8 cellular contexts compared by ENCODE assay signal in genomic region chr17:19376799-19377198, GRCh38. TPM values are rescaled to one million over a fixed set of nuclear protein-coding genes. Genes with fewer than 3 reads are reported as not detected.
A peak's percentile ranks its signal among the peaks of the same experiment; 100 is the strongest.
DNase-seq lines count a peak whose midpoint lies in the region; ATAC-seq, FAIRE-seq and TF ChIP-seq lines count a peak whose summit lies in the region.

No MANE protein-coding gene starts in this region.

- dilution Hi-C loops in endothelial cell of umbilical vein (cut with MboI; ENCODE audit: extremely low pct_ligation_motif_present, low sequenced_read_pairs), result no loop called here

- H3K36me3 ChIP-seq in NT2/D1 (ENCODE audit: insufficient read depth, insufficient read length, low read length) (peaks cover 30% of the 10 kb centered on the region), endothelial cell of umbilical vein (ENCODE audit: control insufficient read depth in 2 of 2, extremely low read depth in 1 of 2, insufficient read depth in 2 of 2, low read length in 2 of 2) (peaks cover 7 to 9% of the 10 kb centered on the region in 2 experiments), trophoblast cell (ENCODE audit: control insufficient read depth in 1 of 2, insufficient read depth in 2 of 2, low read length in 2 of 2) (peaks cover 20 to 26% of the 10 kb centered on the region in 2 experiments)

- H4K20me1 ChIP-seq in endothelial cell of umbilical vein (replicated peaks; ENCODE audit: control insufficient read depth, extremely low read depth, insufficient read depth, low read length), result no peaks in the 10 kb centered on the region

- no peak overlapping the region for H2BK5ac ChIP-seq in trophoblast cell (ENCODE audit: low read depth, low read length, poor library complexity)

- H4K8ac ChIP-seq in trophoblast cell (ENCODE audit: low read depth, low read length), result no peak overlapping the region

- peak; percentile 47 for FAIRE-seq in endothelial cell of umbilical vein (lab: Jason Lieb, UNC)

- no peak for TF ChIP-seq POLR2A in endothelial cell of umbilical vein (IDR thresholded peaks at IDR 0.05; ENCODE audit: low read depth, low read length)

- ATAC-seq in HG03571 (IDR thresholded peaks at IDR 0.05; ENCODE audit: unreplicated experiment), result no peak

- peak overlapping the region; percentile 59 for H3K27ac ChIP-seq in endothelial cell of umbilical vein (ENCODE audit: insufficient read depth, low read depth, low read length)
- H3K27ac ChIP-seq in trophoblast cell (ENCODE audit: low read depth, low read length), result no peak overlapping the region

- no peak overlapping the region for H3K18ac ChIP-seq in trophoblast cell (ENCODE audit: low read length)

- H3K9ac ChIP-seq in NT2/D1 (ENCODE audit: insufficient read length, low read depth) (peak overlapping the region; percentile 68), endothelial cell of umbilical vein (replicated peaks; ENCODE audit: extremely low read depth, insufficient read depth, low read length) (peak overlapping the region; percentile 80), trophoblast cell (ENCODE audit: low read length) (no peak overlapping the region)

- CTCF ChIA-PET in endothelial cell of umbilical vein (lab: Charles Lee), result interaction anchor here (1.5 to 2.8 kb wide), 3 partner anchors 8 to 386 kb away, joined by 7 to 62 read pairs (median 15); partner anchors contain the start of gene B9D1

- H4K12ac ChIP-seq in trophoblast cell (ENCODE audit: low read depth, low read length), result no peak overlapping the region

- H3K4me2 ChIP-seq in endothelial cell of umbilical vein (ENCODE audit: insufficient read depth, low read length) (peak overlapping the region; percentile 97), trophoblast cell (ENCODE audit: low read length) (peak overlapping the region; percentile 73)

- no CpG with 5 or more reads among the region's 2 CpGs for WGBS in trophoblast cell (ENCODE audit: extremely low coverage, insufficient coverage, insufficient read length)

- H2BK12ac ChIP-seq in trophoblast cell (ENCODE audit: low read length), result no peak overlapping the region

- H2AK5ac ChIP-seq in trophoblast cell (ENCODE audit: low read length), result no peak overlapping the region

- DNase-seq in NCI-H2171 treated with DMSO at 0.1 percent for 48 hours (lab: John Stamatoyannopoulos, UW), result peak; percentile 39
- no peak for DNase-seq in NCI-H2171 (lab: John Stamatoyannopoulos, UW)
- no peak for DNase-seq in NT2/D1 (ENCODE audit: low read depth, low spot score)
- no peak for DNase-seq in endothelial cell of umbilical vein (ENCODE audit: low read depth, low spot score)
- DNase-seq in trophoblast cell, result peak; percentile 15 to 59
- no peak for DNase-seq in superior temporal gyrus (ENCODE audit: extremely low spot score)
- DNase-seq in retina, result no peak

- peaks cover 15% of the 10 kb centered on the region for H3K79me2 ChIP-seq in endothelial cell of umbilical vein (ENCODE audit: control insufficient read depth, insufficient read depth, low read length)
- H3K79me2 ChIP-seq in trophoblast cell (ENCODE audit: control insufficient read depth, insufficient read depth, low read length, poor library complexity), result peaks cover 9% of the 10 kb centered on the region

- H2AFZ ChIP-seq in endothelial cell of umbilical vein (ENCODE audit: low read depth, low read length) (no peak overlapping the region), trophoblast cell (ENCODE audit: insufficient read depth, low read length, poor library complexity) (no peak overlapping the region)

- H3K9me3 ChIP-seq in NT2/D1 (ENCODE audit: insufficient read depth, low read length), result no peaks in the 10 kb centered on the region
- H3K9me3 ChIP-seq in endothelial cell of umbilical vein (replicated peaks; ENCODE audit: control insufficient read depth, insufficient read depth, low read length), result no peaks in the 10 kb centered on the region
- no peaks in the 10 kb centered on the region for H3K9me3 ChIP-seq in trophoblast cell (ENCODE audit: insufficient read depth, low read depth, low read length)

- peaks cover 6% of the 10 kb centered on the region for H3K79me1 ChIP-seq in trophoblast cell (ENCODE audit: low read length)

- H2BK120ac ChIP-seq in trophoblast cell (ENCODE audit: insufficient read depth, low read length, poor library complexity), result no peak overlapping the region

- H3K27me3 ChIP-seq in NT2/D1 (ENCODE audit: insufficient read depth, insufficient read length) (no peaks in the 10 kb centered on the region), endothelial cell of umbilical vein (ENCODE audit: control insufficient read depth in 2 of 2, insufficient read depth in 2 of 2, low read length in 2 of 2) (no peaks in the 10 kb centered on the region), trophoblast cell (ENCODE audit: insufficient read depth, low read length) (no peaks in the 10 kb centered on the region)

- BruUV-seq in endothelial cell of umbilical vein (replicated peaks; lab: Mats Ljungman, UMichigan), result no TSS peak

- no peak overlapping the region for H3K4ac ChIP-seq in trophoblast cell (ENCODE audit: low read depth, low read length)

- intact Hi-C loops in endothelial cell of umbilical vein (cut with micrococcal nuclease), result loop anchor here (5.0 kb wide), 2 partner anchors 71 to 131 kb away; no protein-coding TSS in a partner anchor

- peak overlapping the region; percentile 76 for H3K4me3 ChIP-seq in NT2/D1 (ENCODE audit: insufficient read length, low read depth)
- peak overlapping the region; percentile 72 to 94 (median 73) for H3K4me3 ChIP-seq in endothelial cell of umbilical vein (replicated peaks in 1 of 3; ENCODE audit: insufficient read depth in 1 of 3, low read depth in 1 of 3, low read length in 3 of 3)
- no peak overlapping the region for H3K4me3 ChIP-seq in trophoblast cell (ENCODE audit: low read depth, low read length)

- TF ChIP-seq CTCF in endothelial cell of umbilical vein (IDR thresholded peaks at IDR 0.05; ENCODE audit: extremely low read depth in 1 of 2, insufficient read depth in 1 of 2, low read depth in 1 of 2, low read length in 2 of 2), result no peak

- H3K4me1 ChIP-seq in NT2/D1 (ENCODE audit: insufficient read depth, insufficient read length) (peaks cover 3% of the 10 kb centered on the region), endothelial cell of umbilical vein (ENCODE audit: control insufficient read depth, extremely low read depth, insufficient read depth, low read length) (peaks cover 7% of the 10 kb centered on the region), trophoblast cell (ENCODE audit: control insufficient read depth in 1 of 2, insufficient read depth in 2 of 2, low read length in 2 of 2) (peaks cover 6 to 7% of the 10 kb centered on the region in 2 experiments)

- H4K91ac ChIP-seq in trophoblast cell (ENCODE audit: low read depth, low read length), result no peak overlapping the region

- H3K14ac ChIP-seq in trophoblast cell (ENCODE audit: low read length), result no peak overlapping the region

- no peak overlapping the region for H3K23ac ChIP-seq in trophoblast cell (ENCODE audit: low read length)

- H3K9me1 ChIP-seq in endothelial cell of umbilical vein (replicated peaks; ENCODE audit: control insufficient read depth, extremely low read depth, insufficient read depth, low read length), result no peaks in the 10 kb centered on the region

- POLR2A ChIA-PET in endothelial cell of umbilical vein (lab: Charles Lee), result interaction anchor here (1.8 kb wide), 1 partner anchor 14 kb away, joined by 15 read pairs; the partner anchor contains the start of gene B9D1

RNA-seq across cellular contexts. Expression of gene MAPK7, which starts 1.5 kb away (rescaled TPM):
- 26.0 and 30.7 TPM in 2 replicates for total RNA-seq in endothelial cell of umbilical vein
- 16.8 and 17.2 TPM in 2 replicates for polyA plus RNA-seq in endothelial cell of umbilical vein
- 12.4 and 14.9 TPM in 2 replicates for polyA plus RNA-seq in endothelial cell of umbilical vein (2011; cell fraction: cytosol; rRNA removed)
- 25.6 and 30.1 TPM in 2 replicates for polyA plus RNA-seq in endothelial cell of umbilical vein (2011; cell fraction: nucleus; rRNA removed)
- 17.8 and 21.8 TPM in 2 replicates for polyA plus RNA-seq in endothelial cell of umbilical vein (2012)
- 36.6 and 36.7 TPM in 2 replicates for polyA minus RNA-seq in endothelial cell of umbilical vein
- 9.1 TPM for polyA minus RNA-seq in endothelial cell of umbilical vein (2011; cell fraction: cytosol; rRNA and poly(A)+ RNA removed)
- polyA minus RNA-seq in endothelial cell of umbilical vein (2011; cell fraction: nucleus; rRNA and poly(A)+ RNA removed), result 24.8 and 29.8 TPM in 2 replicates
- polyA plus RNA-seq in trophoblast cell (2013), result 21.4 and 22.8 TPM in 2 replicates

RNA-seq across cellular contexts. Expression of gene MFAP4, which starts 10.2 kb away (rescaled TPM):
- not detected in 2 replicates for total RNA-seq in endothelial cell of umbilical vein
- not detected in 2 replicates for polyA plus RNA-seq in endothelial cell of umbilical vein
- polyA plus RNA-seq in endothelial cell of umbilical vein (2011; cell fraction: cytosol; rRNA removed), result not detected in 2 replicates
- polyA plus RNA-seq in endothelial cell of umbilical vein (2011; cell fraction: nucleus; rRNA removed), result not detected in 2 replicates
- 0.29 TPM in 1 of 2 replicates, not detected in the other for polyA plus RNA-seq in endothelial cell of umbilical vein (2012)
- polyA minus RNA-seq in endothelial cell of umbilical vein, result not detected in 2 replicates
- not detected for polyA minus RNA-seq in endothelial cell of umbilical vein (2011; cell fraction: cytosol; rRNA and poly(A)+ RNA removed)
- polyA minus RNA-seq in endothelial cell of umbilical vein (2011; cell fraction: nucleus; rRNA and poly(A)+ RNA removed), result not detected in 2 replicates
- 1.3 and 1.6 TPM in 2 replicates for polyA plus RNA-seq in trophoblast cell (2013)

RNA-seq across cellular contexts. Expression of gene B9D1, which starts 14.3 kb away (rescaled TPM):
- total RNA-seq in endothelial cell of umbilical vein, result 17.9 and 20.5 TPM in 2 replicates
- polyA plus RNA-seq in endothelial cell of umbilical vein, result 55.8 and 66.0 TPM in 2 replicates
- 61.3 TPM in 2 replicates for polyA plus RNA-seq in endothelial cell of umbilical vein (2011; cell fraction: cytosol; rRNA removed)
- polyA plus RNA-seq in endothelial cell of umbilical vein (2011; cell fraction: nucleus; rRNA removed), result 32.8 and 53.9 TPM in 2 replicates
- 21.0 and 27.2 TPM in 2 replicates for polyA plus RNA-seq in endothelial cell of umbilical vein (2012)
- 40.3 and 46.5 TPM in 2 replicates for polyA minus RNA-seq in endothelial cell of umbilical vein
- polyA minus RNA-seq in endothelial cell of umbilical vein (2011; cell fraction: cytosol; rRNA and poly(A)+ RNA removed), result 20.5 TPM
- polyA minus RNA-seq in endothelial cell of umbilical vein (2011; cell fraction: nucleus; rRNA and poly(A)+ RNA removed), result 13.0 and 17.7 TPM in 2 replicates
- polyA plus RNA-seq in trophoblast cell (2013), result 7.2 and 7.3 TPM in 2 replicates

RNA-seq across cellular contexts. Expression of gene RNF112, which starts 34.2 kb away (rescaled TPM):
- total RNA-seq in endothelial cell of umbilical vein, result 0.11 TPM in 1 of 2 replicates, not detected in the other
- 0.05 and 0.06 TPM in 2 replicates for polyA plus RNA-seq in endothelial cell of umbilical vein
- 0.03 TPM in 2 replicates for polyA plus RNA-seq in endothelial cell of umbilical vein (2011; cell fraction: cytosol; rRNA removed)
- 0.28 and 1.1 TPM in 2 replicates for polyA plus RNA-seq in endothelial cell of umbilical vein (2011; cell fraction: nucleus; rRNA removed)
- polyA plus RNA-seq in endothelial cell of umbilical vein (2012), result 0.11 and 0.12 TPM in 2 replicates
- not detected in 2 replicates for polyA minus RNA-seq in endothelial cell of umbilical vein
- not detected for polyA minus RNA-seq in endothelial cell of umbilical vein (2011; cell fraction: cytosol; rRNA and poly(A)+ RNA removed)
- not detected in 2 replicates for polyA minus RNA-seq in endothelial cell of umbilical vein (2011; cell fraction: nucleus; rRNA and poly(A)+ RNA removed)
- 0.42 and 0.55 TPM in 2 replicates for polyA plus RNA-seq in trophoblast cell (2013)

Comparison
In these comparisons a context has a peak if more than half of its experiments do, and no peak if none do; other contexts are left out.
1. DNase-seq: peak in NCI-H2171 treated with DMSO at 0.1 percent for 48 hours (single experiment) and trophoblast cell (2 of 2); none in NCI-H2171 (single experiment), NT2/D1 (single experiment), endothelial cell of umbilical vein (single experiment), superior temporal gyrus (single experiment) and retina (single experiment).